In genomic region chr17:45246338-45246737, GRCh38 we compare ENCODE assay signal across 1 cellular context.
TF ChIP-seq lines count a peak whose summit lies in the region.

No MANE protein-coding gene starts in this region.

TF ChIP-seq in IMR-90, 13 proteins besides CTCF, POLR2A, EP300 and RAD21:
- TF ChIP-seq, protein P1, sequence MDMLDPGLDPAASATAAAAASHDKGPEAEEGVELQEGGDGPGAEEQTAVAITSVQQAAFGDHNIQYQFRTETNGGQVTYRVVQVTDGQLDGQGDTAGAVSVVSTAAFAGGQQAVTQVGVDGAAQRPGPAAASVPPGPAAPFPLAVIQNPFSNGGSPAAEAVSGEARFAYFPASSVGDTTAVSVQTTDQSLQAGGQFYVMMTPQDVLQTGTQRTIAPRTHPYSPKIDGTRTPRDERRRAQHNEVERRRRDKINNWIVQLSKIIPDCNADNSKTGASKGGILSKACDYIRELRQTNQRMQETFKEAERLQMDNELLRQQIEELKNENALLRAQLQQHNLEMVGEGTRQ (IDR thresholded peaks at IDR 0.05; ENCODE audit: low read depth, low read length), result no peak
